Comparison of ENCODE assay signal across 1 cellular context in genomic region chr2:167827352-167828097, GRCh38.
A peak's percentile ranks its signal among the peaks of the same experiment; 100 is the strongest.
TF ChIP-seq lines count a peak whose summit lies in the region.

No MANE protein-coding gene starts in this region.

TF ChIP-seq in HepG2, 621 proteins besides CTCF, POLR2A, EP300 and RAD21 (continued from another document and continues in another):
- TF ChIP-seq, protein P1, sequence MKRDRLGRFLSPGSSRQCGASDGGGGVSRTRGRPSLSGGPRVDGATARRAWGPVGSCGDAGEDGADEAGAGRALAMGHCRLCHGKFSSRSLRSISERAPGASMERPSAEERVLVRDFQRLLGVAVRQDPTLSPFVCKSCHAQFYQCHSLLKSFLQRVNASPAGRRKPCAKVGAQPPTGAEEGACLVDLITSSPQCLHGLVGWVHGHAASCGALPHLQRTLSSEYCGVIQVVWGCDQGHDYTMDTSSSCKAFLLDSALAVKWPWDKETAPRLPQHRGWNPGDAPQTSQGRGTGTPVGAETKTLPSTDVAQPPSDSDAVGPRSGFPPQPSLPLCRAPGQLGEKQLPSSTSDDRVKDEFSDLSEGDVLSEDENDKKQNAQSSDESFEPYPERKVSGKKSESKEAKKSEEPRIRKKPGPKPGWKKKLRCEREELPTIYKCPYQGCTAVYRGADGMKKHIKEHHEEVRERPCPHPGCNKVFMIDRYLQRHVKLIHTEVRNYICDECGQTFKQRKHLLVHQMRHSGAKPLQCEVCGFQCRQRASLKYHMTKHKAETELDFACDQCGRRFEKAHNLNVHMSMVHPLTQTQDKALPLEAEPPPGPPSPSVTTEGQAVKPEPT (CRISPR knock-in tag; IDR thresholded peaks at IDR 0.05; ENCODE audit: low read depth): peak; percentile 92
- TF ChIP-seq ZNF570 (CRISPR knock-in tag; IDR thresholded peaks at IDR 0.05; ENCODE audit: borderline replicate concordance): 0 out of 2 replicates have a peak, but pooled peaks have one; percentile 59
- TF ChIP-seq ATF7-NPFF (CRISPR knock-in tag; IDR thresholded peaks at IDR 0.05; ENCODE audit: low read depth): peak; percentile 40; the same call in 1 of the 2 replicates
- TF ChIP-seq ZNF34 (CRISPR knock-in tag; IDR thresholded peaks at IDR 0.05; ENCODE audit: borderline replicate concordance): peak; percentile 97
- TF ChIP-seq, protein P2, sequence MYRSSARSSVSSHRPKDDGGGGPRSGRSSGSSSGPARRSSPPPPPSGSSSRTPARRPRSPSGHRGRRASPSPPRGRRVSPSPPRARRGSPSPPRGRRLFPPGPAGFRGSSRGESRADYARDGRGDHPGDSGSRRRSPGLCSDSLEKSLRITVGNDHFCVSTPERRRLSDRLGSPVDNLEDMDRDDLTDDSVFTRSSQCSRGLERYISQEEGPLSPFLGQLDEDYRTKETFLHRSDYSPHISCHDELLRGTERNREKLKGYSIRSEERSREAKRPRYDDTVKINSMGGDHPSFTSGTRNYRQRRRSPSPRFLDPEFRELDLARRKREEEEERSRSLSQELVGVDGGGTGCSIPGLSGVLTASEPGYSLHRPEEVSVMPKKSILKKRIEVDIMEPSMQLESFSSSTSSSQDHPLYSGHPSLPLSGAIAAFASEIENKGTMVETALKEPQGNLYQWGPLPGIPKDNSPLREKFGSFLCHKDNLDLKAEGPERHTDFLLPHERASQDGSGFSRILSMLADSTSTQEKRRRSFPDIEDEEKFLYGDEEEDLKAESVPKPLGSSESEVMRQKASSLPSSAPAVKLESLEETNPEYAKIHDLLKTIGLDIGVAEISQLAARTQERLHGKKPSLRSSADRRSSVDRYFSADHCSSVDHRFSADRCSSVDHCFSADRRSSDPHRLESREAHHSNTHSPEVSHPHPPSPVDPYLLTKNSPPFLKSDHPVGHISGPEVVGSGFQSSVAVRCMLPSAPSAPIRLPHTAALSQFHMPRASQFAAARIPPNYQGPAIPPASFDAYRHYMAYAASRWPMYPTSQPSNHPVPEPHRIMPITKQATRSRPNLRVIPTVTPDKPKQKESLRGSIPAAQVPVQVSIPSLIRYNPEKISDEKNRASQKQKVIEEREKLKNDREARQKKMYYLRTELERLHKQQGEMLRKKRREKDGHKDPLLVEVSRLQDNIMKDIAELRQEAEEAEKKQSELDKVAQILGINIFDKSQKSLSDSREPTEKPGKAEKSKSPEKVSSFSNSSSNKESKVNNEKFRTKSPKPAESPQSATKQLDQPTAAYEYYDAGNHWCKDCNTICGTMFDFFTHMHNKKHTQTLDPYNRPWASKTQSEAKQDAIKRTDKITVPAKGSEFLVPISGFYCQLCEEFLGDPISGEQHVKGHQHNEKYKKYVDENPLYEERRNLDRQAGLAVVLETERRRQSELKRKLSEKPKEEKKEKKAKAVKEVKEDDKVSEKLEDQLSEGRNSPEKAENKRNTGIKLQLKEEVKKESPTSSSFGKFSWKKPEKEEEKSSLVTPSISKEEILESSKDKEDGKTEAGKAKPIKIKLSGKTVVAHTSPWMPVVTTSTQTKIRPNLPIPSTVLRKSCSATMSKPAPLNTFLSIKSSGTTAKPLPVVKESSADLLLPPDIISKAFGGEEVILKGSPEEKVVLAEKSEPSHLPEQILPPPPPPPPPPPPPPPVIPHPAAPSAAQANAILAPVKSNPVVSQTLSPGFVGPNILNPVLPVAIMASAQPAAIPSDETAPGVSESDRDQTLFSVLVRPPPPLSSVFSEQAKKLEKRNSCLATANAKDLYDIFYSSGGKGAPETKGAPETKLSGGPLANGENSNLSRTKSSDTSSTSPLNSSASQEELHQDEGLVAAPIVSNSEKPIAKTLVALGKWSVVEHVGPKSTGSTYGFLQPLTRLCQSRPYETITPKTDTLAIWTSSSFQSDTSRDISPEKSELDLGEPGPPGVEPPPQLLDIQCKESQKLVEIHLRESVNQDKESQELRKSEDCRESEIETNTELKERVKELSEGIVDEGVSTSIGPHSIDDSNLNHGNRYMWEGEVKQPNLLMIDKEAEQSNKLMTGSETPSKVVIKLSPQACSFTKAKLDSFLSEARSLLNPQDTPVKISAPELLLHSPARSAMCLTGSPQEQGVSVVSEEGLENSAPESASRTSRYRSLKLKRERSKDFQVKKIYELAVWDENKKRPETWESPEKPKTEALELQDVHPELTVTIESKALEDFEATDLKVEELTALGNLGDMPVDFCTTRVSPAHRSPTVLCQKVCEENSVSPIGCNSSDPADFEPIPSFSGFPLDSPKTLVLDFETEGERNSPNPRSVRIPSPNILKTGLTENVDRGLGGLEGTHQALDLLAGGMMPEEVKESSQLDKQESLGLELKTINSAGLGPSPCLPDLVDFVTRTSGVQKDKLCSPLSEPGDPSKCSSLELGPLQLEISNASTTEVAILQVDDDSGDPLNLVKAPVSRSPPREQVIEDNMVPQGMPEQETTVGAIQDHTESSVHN (CRISPR knock-in tag; IDR thresholded peaks at IDR 0.05): no peak
- peak; percentile 88 for TF ChIP-seq RARA (CRISPR knock-in tag; IDR thresholded peaks at IDR 0.05)
- peak; percentile 76 for TF ChIP-seq YEATS4 (CRISPR knock-in tag; IDR thresholded peaks at IDR 0.05; ENCODE audit: borderline replicate concordance)
- TF ChIP-seq PPARG (CRISPR knock-in tag; conservative IDR thresholded peaks at IDR 0.05): peak; percentile 76
- TF ChIP-seq CBFB (CRISPR knock-in tag; IDR thresholded peaks at IDR 0.05): peak; percentile 89
- peak; percentile 97 for TF ChIP-seq THRA (CRISPR knock-in tag; IDR thresholded peaks at IDR 0.05; ENCODE audit: borderline replicate concordance)
- TF ChIP-seq ZNF761 (CRISPR knock-in tag; conservative IDR thresholded peaks at IDR 0.05): peak; percentile 99
- peak; percentile 94; the same call in 1 of the 2 replicates for TF ChIP-seq ZNF772 (CRISPR knock-in tag; IDR thresholded peaks at IDR 0.05)
- TF ChIP-seq NCOA1 (CRISPR knock-in tag; IDR thresholded peaks at IDR 0.05): peak; percentile 97
- TF ChIP-seq ZNF572 (CRISPR knock-in tag; IDR thresholded peaks at IDR 0.05): no peak; the same call in 1 of the 2 replicates
- peak; percentile 94 for TF ChIP-seq ARNT2 (CRISPR knock-in tag; IDR thresholded peaks at IDR 0.05; ENCODE audit: low read depth)
- TF ChIP-seq RORA (CRISPR knock-in tag; IDR thresholded peaks at IDR 0.05): peak; percentile 76; the same call in 1 of the 2 replicates
- peak; percentile 90 for TF ChIP-seq FOXC1 (CRISPR knock-in tag; IDR thresholded peaks at IDR 0.05; ENCODE audit: borderline replicate concordance)
- no peak for TF ChIP-seq ZFAT (CRISPR knock-in tag; conservative IDR thresholded peaks at IDR 0.05)
- TF ChIP-seq SRY (CRISPR knock-in tag; IDR thresholded peaks at IDR 0.05): peak; percentile 88
- no peak for TF ChIP-seq ZBTB42 (CRISPR knock-in tag; IDR thresholded peaks at IDR 0.05)
- peak; percentile 28; the same call in 1 of the 2 replicates for TF ChIP-seq ZNF775 (CRISPR knock-in tag; IDR thresholded peaks at IDR 0.05; ENCODE audit: borderline replicate concordance)
- TF ChIP-seq ZFP41 (CRISPR knock-in tag; IDR thresholded peaks at IDR 0.05; ENCODE audit: borderline replicate concordance): no peak
- TF ChIP-seq RNF2 (conservative IDR thresholded peaks at IDR 0.05; ENCODE audit: low read depth): peak; percentile 73
- TF ChIP-seq, protein P3, sequence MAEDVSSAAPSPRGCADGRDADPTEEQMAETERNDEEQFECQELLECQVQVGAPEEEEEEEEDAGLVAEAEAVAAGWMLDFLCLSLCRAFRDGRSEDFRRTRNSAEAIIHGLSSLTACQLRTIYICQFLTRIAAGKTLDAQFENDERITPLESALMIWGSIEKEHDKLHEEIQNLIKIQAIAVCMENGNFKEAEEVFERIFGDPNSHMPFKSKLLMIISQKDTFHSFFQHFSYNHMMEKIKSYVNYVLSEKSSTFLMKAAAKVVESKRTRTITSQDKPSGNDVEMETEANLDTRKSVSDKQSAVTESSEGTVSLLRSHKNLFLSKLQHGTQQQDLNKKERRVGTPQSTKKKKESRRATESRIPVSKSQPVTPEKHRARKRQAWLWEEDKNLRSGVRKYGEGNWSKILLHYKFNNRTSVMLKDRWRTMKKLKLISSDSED (CRISPR knock-in tag; IDR thresholded peaks at IDR 0.05): no peak
- TF ChIP-seq ZNF142 (CRISPR knock-in tag; IDR thresholded peaks at IDR 0.05): peak; percentile 79; the same call in 1 of the 2 replicates
- TF ChIP-seq ZBTB8A (CRISPR knock-in tag; IDR thresholded peaks at IDR 0.05; ENCODE audit: borderline replicate concordance, low read depth): no peak; the same call in 1 of the 2 replicates
- no peak for TF ChIP-seq SNRNP70 (IDR thresholded peaks at IDR 0.05; ENCODE audit: low read depth, low read length)
- TF ChIP-seq, protein P4, sequence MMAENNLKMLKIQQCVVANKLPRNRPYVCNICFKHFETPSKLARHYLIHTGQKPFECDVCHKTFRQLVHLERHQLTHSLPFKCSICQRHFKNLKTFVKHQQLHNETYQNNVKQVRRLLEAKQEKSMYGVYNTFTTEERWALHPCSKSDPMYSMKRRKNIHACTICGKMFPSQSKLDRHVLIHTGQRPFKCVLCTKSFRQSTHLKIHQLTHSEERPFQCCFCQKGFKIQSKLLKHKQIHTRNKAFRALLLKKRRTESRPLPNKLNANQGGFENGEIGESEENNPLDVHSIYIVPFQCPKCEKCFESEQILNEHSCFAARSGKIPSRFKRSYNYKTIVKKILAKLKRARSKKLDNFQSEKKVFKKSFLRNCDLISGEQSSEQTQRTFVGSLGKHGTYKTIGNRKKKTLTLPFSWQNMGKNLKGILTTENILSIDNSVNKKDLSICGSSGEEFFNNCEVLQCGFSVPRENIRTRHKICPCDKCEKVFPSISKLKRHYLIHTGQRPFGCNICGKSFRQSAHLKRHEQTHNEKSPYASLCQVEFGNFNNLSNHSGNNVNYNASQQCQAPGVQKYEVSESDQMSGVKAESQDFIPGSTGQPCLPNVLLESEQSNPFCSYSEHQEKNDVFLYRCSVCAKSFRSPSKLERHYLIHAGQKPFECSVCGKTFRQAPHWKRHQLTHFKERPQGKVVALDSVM (CRISPR knock-in tag; IDR thresholded peaks at IDR 0.05): peak; percentile 48; the same call in 1 of the 2 replicates
- peak; percentile 99 for TF ChIP-seq WIZ (CRISPR knock-in tag; IDR thresholded peaks at IDR 0.05)
- TF ChIP-seq KDM3A (CRISPR knock-in tag; IDR thresholded peaks at IDR 0.05; ENCODE audit: low read depth): peak; percentile 92
- TF ChIP-seq, protein P5, sequence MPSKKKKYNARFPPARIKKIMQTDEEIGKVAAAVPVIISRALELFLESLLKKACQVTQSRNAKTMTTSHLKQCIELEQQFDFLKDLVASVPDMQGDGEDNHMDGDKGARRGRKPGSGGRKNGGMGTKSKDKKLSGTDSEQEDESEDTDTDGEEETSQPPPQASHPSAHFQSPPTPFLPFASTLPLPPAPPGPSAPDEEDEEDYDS (CRISPR knock-in tag; IDR thresholded peaks at IDR 0.05): peak; percentile 79; the same call in 1 of the 2 replicates
- peak; percentile 100 for TF ChIP-seq SALL1 (CRISPR knock-in tag; IDR thresholded peaks at IDR 0.05)
- TF ChIP-seq ZNF713 (CRISPR knock-in tag; IDR thresholded peaks at IDR 0.05): 0 out of 2 replicates have a peak, but pooled peaks have one; percentile 71
- peak; percentile 99 for TF ChIP-seq GATAD2A (CRISPR knock-in tag; IDR thresholded peaks at IDR 0.05)
- no peak for TF ChIP-seq KAT2B (IDR thresholded peaks at IDR 0.05; ENCODE audit: borderline replicate concordance, low read depth, low read length)
